16 cellular contexts compared by ENCODE assay signal in the genomic region with DNA sequence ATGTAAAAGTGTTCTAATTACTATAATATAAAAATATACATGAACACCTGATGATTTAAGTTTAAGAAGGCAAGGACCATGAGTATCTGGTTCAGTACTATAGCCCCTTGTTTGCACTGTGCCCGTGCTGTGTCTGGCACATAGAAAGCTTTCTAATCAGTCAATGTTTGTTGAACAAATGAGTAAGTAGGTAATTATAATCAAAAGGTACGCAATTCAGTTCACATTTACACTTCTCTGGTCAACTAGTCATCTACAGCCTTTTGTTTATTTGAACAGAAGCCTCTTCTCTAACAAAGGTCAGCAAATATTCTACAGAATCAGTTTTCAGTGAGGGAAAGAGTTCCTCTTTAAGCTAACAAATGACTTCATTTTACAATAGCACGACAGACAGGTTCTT.
"Had no signal": no experiment of that assay in that cellular context is flagged by ENCODE, and none has a peak within 500 bp of the region (broad histone marks: within the 10 kb centered on the region; RNA-seq: fewer than 3 reads in every experiment).

No MANE protein-coding gene starts in this region.

- H3K4me3 ChIP-seq: cardiac muscle cell, heart left ventricle, prostate gland, upper lobe of left lung had no signal

- H3K27me3 ChIP-seq: cardiac muscle cell, heart left ventricle, neutrophil, upper lobe of left lung had no signal

- H3K4me1 ChIP-seq: heart left ventricle, prostate gland, upper lobe of left lung had no signal

- H3K36me3 ChIP-seq: cardiac muscle cell, heart left ventricle, neutrophil, prostate gland, upper lobe of left lung had no signal

- H3K9me3 ChIP-seq: heart left ventricle, neutrophil, prostate gland, upper lobe of left lung had no signal

- H3K27ac ChIP-seq: cardiac muscle cell, heart left ventricle, neutrophil, prostate gland, upper lobe of left lung had no signal

- DNase-seq: activated CD4-positive, alpha-beta T cell treated with anti-CD3 and anti-CD28 coated beads, Interleukin-2, amount 10 ng/mL, durations not matched to agents 7 days and 5 days; activated CD4-positive, CD25-positive, alpha-beta regulatory T cell; activated CD8-positive, alpha-beta memory T cell treated with anti-CD3 and anti-CD28 coated beads for 24 hours; activated naive CD4-positive, alpha-beta T cell treated with anti-CD3 and anti-CD28 coated beads for 36 hours; effector CD4-positive, alpha-beta T cell; foreskin melanocyte; heart left ventricle; mammary epithelial cell; naive thymus-derived CD8-positive, alpha-beta T cell; stimulated activated CD4-positive, alpha-beta T cell treated with anti-CD3 and anti-CD28 coated beads, Interleukin-12 subunit alpha, Interleukin-12 subunit beta, amount 100 ng/mL, for 4 hours; stimulated activated CD4-positive, alpha-beta T cell treated with anti-CD3 and anti-CD28 coated beads, Interleukin-2, amount 100 ng/mL, for 48 hours; stimulated activated CD8-positive, alpha-beta memory T cell treated with anti-CD3 and anti-CD28 coated beads, Interleukin-4, amount 100 ng/mL, for 48 hours; upper lobe of left lung had no signal
